1 cellular context compared by ENCODE assay signal in genomic region chr1:24642481-24643361, GRCh38.
TF ChIP-seq lines count a peak whose summit lies in the region.

SRRM1 (plus strand) TSS chr1:24643302; CDS start chr1:24643327, 25 bp downstream.

TF ChIP-seq in HepG2, 621 proteins besides CTCF, POLR2A, EP300 and RAD21 (continued from another document and continues in another):
- TF ChIP-seq TEF (CRISPR knock-in tag; IDR thresholded peaks at IDR 0.05): peak; percentile 61
- no peak for TF ChIP-seq TCF12 (IDR thresholded peaks at IDR 0.05)
- no peak for TF ChIP-seq TCF12 (CRISPR knock-in tag; IDR thresholded peaks at IDR 0.05)
- peak; percentile 55; the same call in 1 of the 2 replicates for TF ChIP-seq ZZZ3 (CRISPR knock-in tag; IDR thresholded peaks at IDR 0.05; ENCODE audit: borderline replicate concordance)
- peak; percentile 80; the same call in 1 of the 2 replicates for TF ChIP-seq YEATS4 (CRISPR knock-in tag; IDR thresholded peaks at IDR 0.05; ENCODE audit: borderline replicate concordance)
- TF ChIP-seq SIN3A (IDR thresholded peaks at IDR 0.05; ENCODE audit: borderline replicate concordance, low read depth, low read length): peak; percentile 82; the same call in 1 of the 2 replicates
- TF ChIP-seq ZNF724P (CRISPR knock-in tag; IDR thresholded peaks at IDR 0.05; ENCODE audit: borderline replicate concordance): peak; percentile 75; the same call in 1 of the 2 replicates
- peak; percentile 90 for TF ChIP-seq ARID2 (CRISPR knock-in tag; IDR thresholded peaks at IDR 0.05; ENCODE audit: borderline replicate concordance)
- no peak for TF ChIP-seq PCBP2 (optimal IDR thresholded peaks at IDR 0.05; ENCODE audit: low read depth, low read length, poor library complexity, severe bottlenecking)
- peak; percentile 78; the same call in 1 of the 2 replicates for TF ChIP-seq CENPT (CRISPR knock-in tag; IDR thresholded peaks at IDR 0.05; ENCODE audit: low read depth)
- peak; percentile 74; the same call in 1 of the 2 replicates for TF ChIP-seq ZNF550 (CRISPR knock-in tag; IDR thresholded peaks at IDR 0.05; ENCODE audit: borderline replicate concordance)
- TF ChIP-seq KLF13 (CRISPR knock-in tag; IDR thresholded peaks at IDR 0.05): no peak
- TF ChIP-seq SMAD3 (CRISPR knock-in tag; IDR thresholded peaks at IDR 0.05): peak; percentile 84
- peak; percentile 71; the same call in 1 of the 2 replicates for TF ChIP-seq IRF1 (CRISPR knock-in tag; IDR thresholded peaks at IDR 0.05; ENCODE audit: low read depth)
- TF ChIP-seq MAX (IDR thresholded peaks at IDR 0.05): peak; percentile 83
- peak; percentile 85 for TF ChIP-seq HES4 (CRISPR knock-in tag; IDR thresholded peaks at IDR 0.05; ENCODE audit: borderline replicate concordance)
- TF ChIP-seq POLR2AphosphoS5 (IDR thresholded peaks at IDR 0.05; ENCODE audit: low read depth, low read length): peak; percentile 97
- no peak for TF ChIP-seq PAWR (CRISPR knock-in tag; IDR thresholded peaks at IDR 0.05; ENCODE audit: borderline replicate concordance)
- 0 out of 2 replicates have a peak, but pooled peaks have one; percentile 21 for TF ChIP-seq RELA (CRISPR knock-in tag; IDR thresholded peaks at IDR 0.05)
- peak; percentile 71 for TF ChIP-seq IKZF4 (CRISPR knock-in tag; IDR thresholded peaks at IDR 0.05; ENCODE audit: borderline replicate concordance, low read depth, not compliant biosample characterization)
- TF ChIP-seq SMARCC2 (IDR thresholded peaks at IDR 0.05): no peak
- TF ChIP-seq, protein P1, sequence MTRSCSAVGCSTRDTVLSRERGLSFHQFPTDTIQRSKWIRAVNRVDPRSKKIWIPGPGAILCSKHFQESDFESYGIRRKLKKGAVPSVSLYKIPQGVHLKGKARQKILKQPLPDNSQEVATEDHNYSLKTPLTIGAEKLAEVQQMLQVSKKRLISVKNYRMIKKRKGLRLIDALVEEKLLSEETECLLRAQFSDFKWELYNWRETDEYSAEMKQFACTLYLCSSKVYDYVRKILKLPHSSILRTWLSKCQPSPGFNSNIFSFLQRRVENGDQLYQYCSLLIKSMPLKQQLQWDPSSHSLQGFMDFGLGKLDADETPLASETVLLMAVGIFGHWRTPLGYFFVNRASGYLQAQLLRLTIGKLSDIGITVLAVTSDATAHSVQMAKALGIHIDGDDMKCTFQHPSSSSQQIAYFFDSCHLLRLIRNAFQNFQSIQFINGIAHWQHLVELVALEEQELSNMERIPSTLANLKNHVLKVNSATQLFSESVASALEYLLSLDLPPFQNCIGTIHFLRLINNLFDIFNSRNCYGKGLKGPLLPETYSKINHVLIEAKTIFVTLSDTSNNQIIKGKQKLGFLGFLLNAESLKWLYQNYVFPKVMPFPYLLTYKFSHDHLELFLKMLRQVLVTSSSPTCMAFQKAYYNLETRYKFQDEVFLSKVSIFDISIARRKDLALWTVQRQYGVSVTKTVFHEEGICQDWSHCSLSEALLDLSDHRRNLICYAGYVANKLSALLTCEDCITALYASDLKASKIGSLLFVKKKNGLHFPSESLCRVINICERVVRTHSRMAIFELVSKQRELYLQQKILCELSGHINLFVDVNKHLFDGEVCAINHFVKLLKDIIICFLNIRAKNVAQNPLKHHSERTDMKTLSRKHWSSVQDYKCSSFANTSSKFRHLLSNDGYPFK (CRISPR knock-in tag; IDR thresholded peaks at IDR 0.05; ENCODE audit: borderline replicate concordance): no peak
- peak; percentile 57; the same call in 1 of the 2 replicates for TF ChIP-seq NR2C2 (CRISPR knock-in tag; IDR thresholded peaks at IDR 0.05; ENCODE audit: borderline replicate concordance)
- TF ChIP-seq EEA1 (CRISPR knock-in tag; IDR thresholded peaks at IDR 0.05; ENCODE audit: borderline replicate concordance): no peak
- 0 out of 2 replicates have a peak, but pooled peaks have one; percentile 40 for TF ChIP-seq ZNF12 (CRISPR knock-in tag; IDR thresholded peaks at IDR 0.05)
- TF ChIP-seq POGZ (CRISPR knock-in tag; IDR thresholded peaks at IDR 0.05): peak; percentile 88
- peak; percentile 79 for TF ChIP-seq HNRNPLL (IDR thresholded peaks at IDR 0.05; ENCODE audit: low read depth, low read length, poor library complexity, severe bottlenecking)
- TF ChIP-seq CREB1 (IDR thresholded peaks at IDR 0.05): peak; percentile 95
- TF ChIP-seq CREB1 (CRISPR knock-in tag; IDR thresholded peaks at IDR 0.05): peak; percentile 93
- TF ChIP-seq SAP130 (CRISPR knock-in tag; IDR thresholded peaks at IDR 0.05; ENCODE audit: low read depth): peak; percentile 94
- no peak; the same call in 1 of the 2 replicates for TF ChIP-seq ZNF318 (CRISPR knock-in tag; IDR thresholded peaks at IDR 0.05)
- peak; percentile 76; the same call in 1 of the 2 replicates for TF ChIP-seq ZFYVE20 (CRISPR knock-in tag; IDR thresholded peaks at IDR 0.05; ENCODE audit: borderline replicate concordance, low read depth)
- TF ChIP-seq, protein P2, sequence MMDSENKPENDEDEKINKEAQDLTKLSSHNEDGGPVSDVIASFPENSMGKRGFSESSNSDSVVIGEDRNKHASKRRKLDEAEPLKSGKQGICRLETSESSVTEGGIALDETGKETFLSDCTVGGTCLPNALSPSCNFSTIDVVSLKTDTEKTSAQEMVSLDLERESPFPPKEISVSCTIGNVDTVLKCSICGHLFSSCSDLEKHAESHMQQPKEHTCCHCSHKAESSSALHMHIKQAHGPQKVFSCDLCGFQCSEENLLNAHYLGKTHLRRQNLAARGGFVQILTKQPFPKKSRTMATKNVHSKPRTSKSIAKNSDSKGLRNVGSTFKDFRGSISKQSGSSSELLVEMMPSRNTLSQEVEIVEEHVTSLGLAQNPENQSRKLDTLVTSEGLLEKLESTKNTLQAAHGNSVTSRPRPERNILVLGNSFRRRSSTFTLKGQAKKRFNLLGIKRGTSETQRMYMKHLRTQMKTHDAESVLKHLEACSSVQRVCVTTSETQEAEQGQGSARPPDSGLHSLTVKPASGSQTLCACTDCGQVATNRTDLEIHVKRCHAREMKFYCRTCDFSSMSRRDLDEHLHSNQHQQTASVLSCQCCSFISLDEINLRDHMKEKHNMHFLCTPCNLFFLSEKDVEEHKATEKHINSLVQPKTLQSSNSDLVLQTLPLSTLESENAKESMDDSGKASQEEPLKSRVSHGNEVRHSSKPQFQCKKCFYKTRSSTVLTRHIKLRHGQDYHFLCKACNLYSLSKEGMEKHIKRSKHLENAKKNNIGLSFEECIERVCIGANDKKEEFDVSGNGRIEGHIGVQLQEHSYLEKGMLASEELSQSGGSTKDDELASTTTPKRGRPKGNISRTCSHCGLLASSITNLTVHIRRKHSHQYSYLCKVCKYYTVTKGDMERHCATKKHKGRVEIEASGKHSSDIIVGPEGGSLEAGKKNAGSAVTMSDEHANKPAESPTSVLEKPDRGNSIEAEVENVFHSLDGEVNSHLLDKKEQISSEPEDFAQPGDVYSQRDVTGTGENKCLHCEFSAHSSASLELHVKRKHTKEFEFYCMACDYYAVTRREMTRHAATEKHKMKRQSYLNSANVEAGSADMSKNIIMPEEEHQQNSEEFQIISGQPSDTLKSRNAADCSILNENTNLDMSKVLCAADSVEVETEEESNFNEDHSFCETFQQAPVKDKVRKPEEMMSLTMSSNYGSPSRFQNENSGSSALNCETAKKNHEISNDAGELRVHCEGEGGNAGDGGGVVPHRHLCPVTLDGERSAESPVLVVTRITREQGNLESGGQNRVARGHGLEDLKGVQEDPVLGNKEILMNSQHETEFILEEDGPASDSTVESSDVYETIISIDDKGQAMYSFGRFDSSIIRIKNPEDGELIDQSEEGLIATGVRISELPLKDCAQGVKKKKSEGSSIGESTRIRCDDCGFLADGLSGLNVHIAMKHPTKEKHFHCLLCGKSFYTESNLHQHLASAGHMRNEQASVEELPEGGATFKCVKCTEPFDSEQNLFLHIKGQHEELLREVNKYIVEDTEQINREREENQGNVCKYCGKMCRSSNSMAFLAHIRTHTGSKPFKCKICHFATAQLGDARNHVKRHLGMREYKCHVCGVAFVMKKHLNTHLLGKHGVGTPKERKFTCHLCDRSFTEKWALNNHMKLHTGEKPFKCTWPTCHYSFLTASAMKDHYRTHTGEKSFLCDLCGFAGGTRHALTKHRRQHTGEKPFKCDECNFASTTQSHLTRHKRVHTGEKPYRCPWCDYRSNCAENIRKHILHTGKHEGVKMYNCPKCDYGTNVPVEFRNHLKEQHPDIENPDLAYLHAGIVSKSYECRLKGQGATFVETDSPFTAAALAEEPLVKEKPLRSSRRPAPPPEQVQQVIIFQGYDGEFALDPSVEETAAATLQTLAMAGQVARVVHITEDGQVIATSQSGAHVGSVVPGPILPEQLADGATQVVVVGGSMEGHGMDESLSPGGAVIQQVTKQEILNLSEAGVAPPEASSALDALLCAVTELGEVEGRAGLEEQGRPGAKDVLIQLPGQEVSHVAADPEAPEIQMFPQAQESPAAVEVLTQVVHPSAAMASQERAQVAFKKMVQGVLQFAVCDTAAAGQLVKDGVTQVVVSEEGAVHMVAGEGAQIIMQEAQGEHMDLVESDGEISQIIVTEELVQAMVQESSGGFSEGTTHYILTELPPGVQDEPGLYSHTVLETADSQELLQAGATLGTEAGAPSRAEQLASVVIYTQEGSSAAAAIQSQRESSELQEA (CRISPR knock-in tag; IDR thresholded peaks at IDR 0.05; ENCODE audit: not compliant biosample characterization): peak; percentile 19
- no peak for TF ChIP-seq ZNF260 (CRISPR knock-in tag; IDR thresholded peaks at IDR 0.05; ENCODE audit: borderline replicate concordance, low read depth)
- no peak for TF ChIP-seq ZNF674 (CRISPR knock-in tag; IDR thresholded peaks at IDR 0.05; ENCODE audit: low read depth)
- peak; percentile 43; the same call in 1 of the 2 replicates for TF ChIP-seq ZNF607 (CRISPR knock-in tag; IDR thresholded peaks at IDR 0.05; ENCODE audit: borderline replicate concordance)
